In genomic region chr5:179772355-179772754, GRCh38 we compare ENCODE assay signal across 25 cellular contexts. TPM values are rescaled to one million over a fixed set of nuclear protein-coding genes. Genes with fewer than 3 reads are reported as not detected.
DNase-seq lines count a peak whose midpoint lies in the region; ATAC-seq, FAIRE-seq and TF ChIP-seq lines count a peak whose summit lies in the region.
"Had no signal": no experiment of that assay in that cellular context is flagged by ENCODE, and none has a peak within 500 bp of the region (broad histone marks: within the 10 kb centered on the region; RNA-seq: fewer than 3 reads in every experiment).

No MANE protein-coding gene starts in this region.

- H3K9me3 Mint-ChIP-seq in dendritic cell treated with granulocyte-macrophage colony-stimulating factor and Interleukin-4, amounts not matched to agents 40 ng/mL and 50 ng/mL, for 4 days, result no peaks in the 10 kb centered on the region
- H3K9me3 Mint-ChIP-seq: CD4-positive, alpha-beta T cell; GM23338; IgD-negative memory B cell had no signal

- intact Hi-C loops in dendritic cell treated with granulocyte-macrophage colony-stimulating factor and Interleukin-4, amounts not matched to agents 40 ng/mL and 50 ng/mL, for 4 days (cut with micrococcal nuclease), result no loop called here
- intact Hi-C loops in spleen (cut with DNase I; ENCODE audit: low total_unique reads) (no loop called here), left cardiac atrium (cut with DNase I) (no loop called here)

- peaks cover 83% of the 10 kb centered on the region for H3K36me3 Mint-ChIP-seq in dendritic cell treated with granulocyte-macrophage colony-stimulating factor and Interleukin-4, amounts not matched to agents 40 ng/mL and 50 ng/mL, for 4 days (ENCODE audit: low read depth)

- 59 to 96% (median 77%) methylated on average over 5 of the region's 5 CpGs for WGBS in spleen, 5 donors

- FAIRE-seq in GM12891 (lab: Jason Lieb, UNC), result no peak
- FAIRE-seq: G401.6, HTR-8/SVneo had no signal

- TF ChIP-seq CTCF in spleen (IDR thresholded peaks at IDR 0.05 in 8 of 11, conservative IDR thresholded peaks at IDR 0.05 in 3 of 11), result no peak

- peak overlapping the region; percentile 55 for H3K27ac Mint-ChIP-seq in dendritic cell treated with granulocyte-macrophage colony-stimulating factor and Interleukin-4, amounts not matched to agents 40 ng/mL and 50 ng/mL, for 4 days
- H3K27ac Mint-ChIP-seq: CD4-positive, alpha-beta T cell; GM23338 had no signal

- H3K4me3 ChIP-seq in spleen, result no peak overlapping the region
- H3K4me3 ChIP-seq: GM23338, SJSA1 had no signal

- peaks cover 4 to 100% (median 89%) of the 10 kb centered on the region in 6 donors for H3K36me3 ChIP-seq in spleen

- peaks cover 0 to 68% (median 18%) of the 10 kb centered on the region in 6 donors for H3K4me1 ChIP-seq in spleen
- H3K4me1 ChIP-seq: BE2C, Caco-2 had no signal

- no peaks in the 10 kb centered on the region for H3K27me3 ChIP-seq in spleen (replicated peaks in 1 of 7)
- H3K27me3 ChIP-seq: BE2C, SJSA1 had no signal

- H3K27ac ChIP-seq in spleen, result peak overlapping the region in 1 of 8 donors; percentile 23
- H3K27ac ChIP-seq: 22Rv1, SJSA1 had no signal

- TF ChIP-seq POLR2A in spleen (IDR thresholded peaks at IDR 0.05) (no peak), GM12891 (IDR thresholded peaks at IDR 0.05; ENCODE audit: low read depth, low read length) (no peak)

- H3K27me3 Mint-ChIP-seq in dendritic cell treated with granulocyte-macrophage colony-stimulating factor and Interleukin-4, amounts not matched to agents 40 ng/mL and 50 ng/mL, for 4 days, result no peaks in the 10 kb centered on the region
- H3K27me3 Mint-ChIP-seq: CD4-positive, alpha-beta T cell; IgD-negative memory B cell had no signal

- no peak overlapping the region for H3K4me3 Mint-ChIP-seq in dendritic cell treated with granulocyte-macrophage colony-stimulating factor and Interleukin-4, amounts not matched to agents 40 ng/mL and 50 ng/mL, for 4 days
- H3K4me3 Mint-ChIP-seq: CD4-positive, alpha-beta T cell; GM23338; IgD-negative memory B cell had no signal

- H3K9me3 ChIP-seq in spleen, result no peaks in the 10 kb centered on the region
- H3K9me3 ChIP-seq: BE2C, Caco-2, SJSA1 had no signal

- peak; percentile 56 for DNase-seq in SIG-M5 treated with dmso at 0.1 percent for 504 hours (lab: John Stamatoyannopoulos, UW; ENCODE audit: unreplicated experiment)
- DNase-seq in SIG-M5 (lab: John Stamatoyannopoulos, UW), result no peak
- DNase-seq in NOMO-1 (lab: John Stamatoyannopoulos, UW; ENCODE audit: unreplicated experiment in 2 of 2), result peak; percentile 80 to 90
- peak; percentile 4 for DNase-seq in spleen
- DNase-seq in GM12891 (ENCODE audit: insufficient read length, low spot score), result no peak
- DNase-seq in left cardiac atrium, result no peak
- DNase-seq: BE2C; Caco-2; CD4-positive, alpha-beta T cell; Karpas-422; NCI-H187; NCI-H2107; NCI-H510A; NCI-H748 treated with DMSO at 0.1 percent for 48 hours; NK-92 treated with Interleukin-12 subunit alpha and Interleukin-12 subunit beta, amount 100 ng/mL, for 24 hours; SW 1271 had no signal

- peaks cover 98% of the 10 kb centered on the region for H3K4me1 Mint-ChIP-seq in dendritic cell treated with granulocyte-macrophage colony-stimulating factor and Interleukin-4, amounts not matched to agents 40 ng/mL and 50 ng/mL, for 4 days (ENCODE audit: low read depth)
- H3K4me1 Mint-ChIP-seq: GM23338 had no signal

- no peak for ATAC-seq in left cardiac atrium
- no peak for ATAC-seq in GM18907 (IDR thresholded peaks at IDR 0.05; ENCODE audit: unreplicated experiment)
- ATAC-seq: GM23338, HCT116 had no signal

TF ChIP-seq in GM12891, 5 proteins besides CTCF, POLR2A, EP300 and RAD21:
- TF ChIP-seq TAF1 (IDR thresholded peaks at IDR 0.05; ENCODE audit: low read depth, low read length), result no peak
- no peak for TF ChIP-seq POLR2AphosphoS5 (IDR thresholded peaks at IDR 0.05; ENCODE audit: low read depth, low read length)
- TF ChIP-seq POU2F2 (IDR thresholded peaks at IDR 0.05; ENCODE audit: low read depth, low read length), result no peak
- TF ChIP-seq PAX5 (IDR thresholded peaks at IDR 0.05; ENCODE audit: insufficient read depth, low read length, severe bottlenecking), result no peak
- TF ChIP-seq SPI1 (IDR thresholded peaks at IDR 0.05; ENCODE audit: low read depth, low read length), result no peak
TF ChIP-seq in GM12891: peak in this region for 0.

RNA-seq across cellular contexts. Expression of gene LTC4S, which starts 21.4 kb away (rescaled TPM):
- total RNA-seq in spleen, result 10 to 100 TPM in 3 of 7 donors, 1 to 10 TPM in 4; 4.0 to 24.2 (median 9.2) TPM
- polyA plus RNA-seq in spleen, result 10 to 100 TPM in 1 of 3 donors, 1 to 10 TPM in 2; 3.1 to 14.9 (median 3.8) TPM
- not detected for polyA plus RNA-seq in GM12891 (2012; ENCODE audit: low read depth, missing spikeins)
- 10 to 100 TPM; 13.9 to 16.1 TPM for total RNA-seq in left cardiac atrium

RNA-seq across cellular contexts. Expression of gene MGAT4B, which starts 34.3 kb away (rescaled TPM):
- total RNA-seq in spleen (100 to 1,000 TPM in 2 of 7 donors, 10 to 100 TPM in 5; 76.8 to 117 (median 87.7) TPM), left cardiac atrium (10 to 100 TPM; 66.5 to 85.9 TPM)
- polyA plus RNA-seq in spleen, result 10 to 100 TPM; 34.9 to 49.3 (median 35.8) TPM
- polyA plus RNA-seq in GM12891 (2012; ENCODE audit: low read depth, missing spikeins), result 27.7 TPM

RNA-seq across cellular contexts. Expression of gene MAML1, which starts 39.7 kb away (rescaled TPM):
- total RNA-seq in spleen (10 to 100 TPM; 31.3 to 42.8 (median 36.7) TPM), left cardiac atrium (10 to 100 TPM; 11.9 to 15.3 TPM)
- polyA plus RNA-seq in spleen, result 10 to 100 TPM in 1 of 3 donors, 1 to 10 TPM in 2; 4.7 to 10.7 (median 6.7) TPM
- polyA plus RNA-seq in GM12891 (2012; ENCODE audit: low read depth, missing spikeins), result 7.9 TPM

RNA-seq across cellular contexts. Expression of gene SQSTM1, which starts 48.4 kb away (rescaled TPM):
- 100 to 1,000 TPM; 241 to 328 (median 311) TPM for total RNA-seq in spleen
- polyA plus RNA-seq in spleen, result 100 to 1,000 TPM; 105 to 185 (median 126) TPM
- polyA plus RNA-seq in GM12891 (2012; ENCODE audit: low read depth, missing spikeins), result 108 TPM
- total RNA-seq in left cardiac atrium, result 100 to 1,000 TPM; 302 to 316 TPM

Comparison
In these comparisons a context has a peak if more than half of its experiments do, and no peak if none do; other contexts are left out.
1. DNase-seq: peak in SIG-M5 treated with dmso at 0.1 percent for 504 hours (single experiment), NOMO-1 (2 of 2) and spleen (single experiment); none in SIG-M5 (single experiment), GM12891 (single experiment) and left cardiac atrium (single experiment).